In genomic region chr12:958449-959123, GRCh38 we compare ENCODE assay signal across 13 cellular contexts. TPM values are rescaled to one million over a fixed set of nuclear protein-coding genes. Genes with fewer than 3 reads are reported as not detected.
DNase-seq lines count a peak whose midpoint lies in the region; ATAC-seq and TF ChIP-seq lines count a peak whose summit lies in the region.
"Had no signal": no experiment of that assay in that cellular context is flagged by ENCODE, and none has a peak within 500 bp of the region (broad histone marks: within the 10 kb centered on the region; RNA-seq: fewer than 3 reads in every experiment).

No MANE protein-coding gene starts in this region.

- no peak for TF ChIP-seq CTCF in DOHH2 (IDR thresholded peaks at IDR 0.05; ENCODE audit: low read depth, low read length, poor library complexity, severe bottlenecking)
- TF ChIP-seq CTCF in fibroblast of the aortic adventitia (IDR thresholded peaks at IDR 0.05; ENCODE audit: insufficient read depth, low read length): no peak

- H4K20me1 ChIP-seq in DOHH2 (ENCODE audit: control insufficient read depth, insufficient read depth, low read depth, low read length): no peaks in the 10 kb centered on the region

- H3K9me3 ChIP-seq in DOHH2 (ENCODE audit: control insufficient read depth, insufficient read depth, low read length): no peaks in the 10 kb centered on the region
- H3K9me3 ChIP-seq: sigmoid colon had no signal

- no peaks in the 10 kb centered on the region for H3K27me3 ChIP-seq in DOHH2 (ENCODE audit: control insufficient read depth, low read length)
- H3K27me3 ChIP-seq: sigmoid colon had no signal

- DNase-seq in fibroblast of the aortic adventitia (ENCODE audit: low read depth): peak; percentile 68
- DNase-seq in MV-4-11 (lab: John Stamatoyannopoulos, UW): no peak
- DNase-seq in activated naive CD4-positive, alpha-beta T cell (lab: John Stamatoyannopoulos, UW): no peak
- no peak for DNase-seq in occipital lobe (lab: John Stamatoyannopoulos, UW)
- no peak for DNase-seq in putamen (ENCODE audit: low spot score)
- DNase-seq: activated naive CD4-positive, alpha-beta T cell treated with anti-CD3 and anti-CD28 coated beads for 36 hours; endodermal cell; left colon; sigmoid colon had no signal

- H3K9me2 ChIP-seq in DOHH2 (replicated peaks; ENCODE audit: control insufficient read depth, low read length): no peaks in the 10 kb centered on the region

- H3F3A ChIP-seq in DOHH2 (ENCODE audit: control insufficient read depth, insufficient read depth): peaks cover 9% of the 10 kb centered on the region

- peak overlapping the region; percentile 48 for H3K4me2 ChIP-seq in DOHH2 (ENCODE audit: low read length)

- no peaks in the 10 kb centered on the region for H3K36me3 ChIP-seq in DOHH2 (ENCODE audit: control insufficient read depth, low read length)
- H3K36me3 ChIP-seq: sigmoid colon had no signal

- H3K4me3 ChIP-seq in DOHH2 (ENCODE audit: low read length) (peak overlapping the region; percentile 15; the same call in 1 of the 2 replicates), fibroblast of the aortic adventitia (ENCODE audit: low read depth, low read length) (no peak overlapping the region)
- H3K4me3 ChIP-seq: sigmoid colon had no signal

- H3K79me2 ChIP-seq in DOHH2 (ENCODE audit: control insufficient read depth, low read length): no peaks in the 10 kb centered on the region

- no peak overlapping the region for H3K27ac ChIP-seq in DOHH2 (ENCODE audit: low read depth, low read length)
- H3K27ac ChIP-seq: VCaP had no signal

- H3K4me1 ChIP-seq in DOHH2 (ENCODE audit: control insufficient read depth, low read length): peaks cover 14% of the 10 kb centered on the region

- ATAC-seq in GM21390 (IDR thresholded peaks at IDR 0.05; ENCODE audit: unreplicated experiment) (peak; percentile 49), HG03460 (IDR thresholded peaks at IDR 0.05; ENCODE audit: unreplicated experiment) (peak; percentile 68)
- ATAC-seq: left colon had no signal

RNA-seq across cellular contexts. Expression of gene RAD52, which starts 9.1 kb away (rescaled TPM):
- 8.0 and 10.8 TPM in 2 replicates for total RNA-seq in fibroblast of the aortic adventitia (ENCODE audit: low replicate concordance)
- 16.7 TPM for total RNA-seq in occipital lobe

RNA-seq across cellular contexts. Expression of gene ERC1, which starts 32.4 kb away (rescaled TPM):
- total RNA-seq in fibroblast of the aortic adventitia (ENCODE audit: low replicate concordance): 50.9 and 93.1 TPM in 2 replicates
- total RNA-seq in occipital lobe: 119 TPM
